24 cellular contexts compared by ENCODE assay signal in the genomic region with DNA sequence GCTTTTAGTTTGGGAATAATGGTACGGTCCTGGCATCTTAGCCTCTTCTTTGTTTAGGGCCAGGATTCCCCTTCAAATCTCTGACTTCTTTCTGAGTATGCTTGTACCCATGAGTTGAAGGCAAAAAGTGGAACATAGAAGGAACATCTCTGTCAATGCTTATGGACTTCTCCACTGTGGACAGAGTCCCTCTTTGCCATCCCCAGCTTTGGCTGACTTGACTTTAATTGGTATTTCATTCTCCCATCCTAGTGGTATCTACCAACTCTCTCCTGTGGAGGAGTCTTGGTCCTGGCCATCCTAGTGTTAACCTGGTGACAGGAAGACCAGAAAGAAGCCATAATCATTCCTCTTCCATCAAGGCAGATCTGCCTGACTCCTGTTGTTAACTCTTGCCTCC.
A peak's percentile ranks its signal among the peaks of the same experiment; 100 is the strongest.
DNase-seq lines count a peak whose midpoint lies in the region; ATAC-seq, FAIRE-seq and TF ChIP-seq lines count a peak whose summit lies in the region.
"Had no signal": no experiment of that assay in that cellular context is flagged by ENCODE, and none has a peak within 500 bp of the region (broad histone marks: within the 10 kb centered on the region; RNA-seq: fewer than 3 reads in every experiment).

No MANE protein-coding gene starts in this region.

- 64% methylated on average over 1 of the region's 1 CpG for WGBS in right cardiac atrium
- 58 to 67% methylated on average over 1 of the region's 1 CpG for WGBS in heart right ventricle, 2 donors
- WGBS in GM23248 (ENCODE audit: low coverage in 1 of 2, low lambda C conversion rate in 2 of 2, missing lambda C conversion rate in 2 of 2), 2 experiments, result 52 to 82% methylated on average over 1 of the region's 1 CpG

- no peak overlapping the region for H3K4me3 Mint-ChIP-seq in chondrocyte (ENCODE audit: unreplicated experiment)
- H3K4me3 Mint-ChIP-seq: B cell; CD4-positive, CD25-positive, alpha-beta regulatory T cell; CD8-positive, alpha-beta T cell; GM23338; H9; HFFc6 had no signal

- no peaks in the 10 kb centered on the region for H3K9me3 Mint-ChIP-seq in chondrocyte (ENCODE audit: low read depth)
- H3K9me3 Mint-ChIP-seq: CD8-positive, alpha-beta T cell; GM23338; HFFc6 had no signal

- no peak overlapping the region for H2AFZ ChIP-seq in GM23248
- H2AFZ ChIP-seq: GM23338 had no signal

- H3K27me3 Mint-ChIP-seq in chondrocyte (ENCODE audit: low read depth), result no peaks in the 10 kb centered on the region
- H3K27me3 Mint-ChIP-seq: CD4-positive, CD25-positive, alpha-beta regulatory T cell had no signal

- H3K36me3 Mint-ChIP-seq in chondrocyte (ENCODE audit: low read depth), result no peaks in the 10 kb centered on the region
- H3K36me3 Mint-ChIP-seq: CD4-positive, CD25-positive, alpha-beta regulatory T cell; CD8-positive, alpha-beta T cell had no signal

- H3K79me2 ChIP-seq in GM23248 (ENCODE audit: insufficient read depth), result peaks cover 5% of the 10 kb centered on the region; the same call in 1 of the 2 replicates

- no peak for TF ChIP-seq CTCF in heart right ventricle (IDR thresholded peaks at IDR 0.05)
- TF ChIP-seq CTCF in GM20000 (IDR thresholded peaks at IDR 0.05; ENCODE audit: extremely low read depth, missing control alignments), result no peak
- TF ChIP-seq CTCF in chondrocyte (IDR thresholded peaks at IDR 0.05), result no peak
- no peak for TF ChIP-seq CTCF in uterus (IDR thresholded peaks at IDR 0.05)

- TF ChIP-seq POLR2A in uterus (IDR thresholded peaks at IDR 0.05), result no peak

- ATAC-seq in right cardiac atrium (no peak), heart right ventricle (no peak), HG03442 (IDR thresholded peaks at IDR 0.05; ENCODE audit: unreplicated experiment) (no peak)
- ATAC-seq: CD8-positive, alpha-beta T cell; GM23338; HCT116 had no signal

- no peak overlapping the region for H3K4me2 ChIP-seq in GM23248 (ENCODE audit: unreplicated experiment)
- H3K4me2 ChIP-seq: BLaER1, GM23338 had no signal

- H3K36me3 ChIP-seq in heart right ventricle (no peaks in the 10 kb centered on the region), uterus (no peaks in the 10 kb centered on the region), GM23248 (ENCODE audit: low read depth) (no peaks in the 10 kb centered on the region)
- H3K36me3 ChIP-seq: BLaER1 had no signal

- intact Hi-C loops in right cardiac atrium (cut with DNase I) (loop anchor here in 1 of 4 donors (10.0 kb wide), 1 partner anchor 67 kb away; the partner anchor contains the start of gene THSD4), heart right ventricle (cut with DNase I) (loop anchor here in 1 of 10 donors (10.0 kb wide), 1 partner anchor 57 kb away; no protein-coding TSS in a partner anchor), uterus (cut with DNase I; ENCODE audit: low total_unique reads) (no loop called here)

- H3K9me2 ChIP-seq in GM23248 (ENCODE audit: insufficient read depth), result no peaks in the 10 kb centered on the region

- H3K27ac ChIP-seq in right cardiac atrium (ENCODE audit: low read length) (peak overlapping the region; percentile 10), heart right ventricle (peak overlapping the region in 2 of 10 donors; percentile 26 to 58), uterus (peak overlapping the region; percentile 39 to 55), GM23248 (no peak overlapping the region)
- H3K27ac ChIP-seq: BLaER1, C4-2B had no signal

- peaks cover 6% of the 10 kb centered on the region; the same call in 1 of the 2 replicates for H3F3A ChIP-seq in GM23248 (ENCODE audit: insufficient read depth)

- H3K4me3 ChIP-seq in right cardiac atrium (ENCODE audit: low read length) (no peak overlapping the region), heart right ventricle (no peak overlapping the region), uterus (no peak overlapping the region), GM23248 (no peak overlapping the region)
- H3K4me3 ChIP-seq: BLaER1, GM23338 had no signal

- DNase-seq in right cardiac atrium (no peak), heart right ventricle (no peak), GM20000 (ENCODE audit: low spot score) (peak; percentile 1), chondrocyte (ENCODE audit: low spot score) (no peak), uterus (no peak), frontal cortex (ENCODE audit: low spot score in 2 of 2) (no peak), GM23248 (no peak)
- DNase-seq: CD4-positive, CD25-positive, alpha-beta regulatory T cell; CD8-positive, alpha-beta T cell; DMS 273 treated with DMSO at 0.1 percent for 48 hours; DMS79; EL; GDM1; H9; HFFc6 had no signal

- H3K4me1 ChIP-seq in right cardiac atrium (ENCODE audit: control insufficient read depth, insufficient read depth, low read length), result no peaks in the 10 kb centered on the region
- peaks cover 0 to 36% (median 7%) of the 10 kb centered on the region in 9 donors for H3K4me1 ChIP-seq in heart right ventricle
- H3K4me1 ChIP-seq in uterus, result no peaks in the 10 kb centered on the region
- H3K4me1 ChIP-seq in GM23248 (ENCODE audit: insufficient read depth), result no peaks in the 10 kb centered on the region
- H3K4me1 ChIP-seq: BLaER1 had no signal

- H3K27me3 ChIP-seq in right cardiac atrium (ENCODE audit: control insufficient read depth, insufficient read depth) (no peaks in the 10 kb centered on the region), heart right ventricle (no peaks in the 10 kb centered on the region), uterus (no peaks in the 10 kb centered on the region), GM23248 (replicated peaks; ENCODE audit: insufficient read depth) (no peaks in the 10 kb centered on the region)
- H3K27me3 ChIP-seq: BLaER1 had no signal

- FAIRE-seq in frontal cortex (lab: Jason Lieb, UNC), result no peak
- FAIRE-seq: D721Med, GM12891, GM18507 had no signal

- H3K4me1 Mint-ChIP-seq in chondrocyte (ENCODE audit: low read depth), result peaks cover 15% of the 10 kb centered on the region
- H3K4me1 Mint-ChIP-seq: B cell; CD4-positive, CD25-positive, alpha-beta regulatory T cell had no signal

- H4K20me1 ChIP-seq in GM23248 (ENCODE audit: insufficient read depth), result 0 out of 2 replicates have a peak, but pooled peaks cover 4% of the 10 kb centered on the region
- H4K20me1 ChIP-seq: BLaER1 had no signal

- H3K27ac Mint-ChIP-seq in chondrocyte (ENCODE audit: unreplicated experiment), result peak overlapping the region; percentile 51
- H3K27ac Mint-ChIP-seq: B cell; CD4-positive, CD25-positive, alpha-beta regulatory T cell; CD8-positive, alpha-beta T cell; GM23338; H9; HFFc6 had no signal

- no peak overlapping the region for H3K9ac ChIP-seq in GM23248
- H3K9ac ChIP-seq: BLaER1 had no signal

- in situ Hi-C loops in GM23248 (cut with MboI), result no loop called here

- H3K9me3 ChIP-seq in right cardiac atrium (ENCODE audit: control insufficient read depth, low read length), result no peaks in the 10 kb centered on the region
- no peaks in the 10 kb centered on the region for H3K9me3 ChIP-seq in heart right ventricle
- H3K9me3 ChIP-seq in uterus, result no peaks in the 10 kb centered on the region
- H3K9me3 ChIP-seq in GM23248 (ENCODE audit: low read depth), result no peaks in the 10 kb centered on the region
- H3K9me3 ChIP-seq: BLaER1 had no signal
